ENCODE assay signal across 15 cellular contexts in genomic region chr22:46103181-46103580, GRCh38. TPM values are rescaled to one million over a fixed set of nuclear protein-coding genes. Genes with fewer than 3 reads are reported as not detected.
DNase-seq lines count a peak whose midpoint lies in the region; ATAC-seq and TF ChIP-seq lines count a peak whose summit lies in the region.
"Had no signal": no experiment of that assay in that cellular context is flagged by ENCODE, and none has a peak within 500 bp of the region (broad histone marks: within the 10 kb centered on the region; RNA-seq: fewer than 3 reads in every experiment).

No MANE protein-coding gene starts in this region.

- in situ Hi-C loops in gastrocnemius medialis (cut with MboI; ENCODE audit: low sequenced_read_pairs in 4 of 4), result no loop called here

- no peaks in the 10 kb centered on the region for H3K27me3 Mint-ChIP-seq in T-cell
- H3K27me3 Mint-ChIP-seq: activated naive CD4-positive, alpha-beta T cell treated with anti-CD3 and anti-CD28 coated beads, Interleukin-2, amount 50 U/mL, for 24 hours had no signal

- H3K4me1 Mint-ChIP-seq in T-cell, result no peaks in the 10 kb centered on the region
- H3K4me1 Mint-ChIP-seq: activated naive CD4-positive, alpha-beta T cell treated with anti-CD3 and anti-CD28 coated beads, Interleukin-2, amount 50 U/mL, for 24 hours had no signal

- H3K9me3 Mint-ChIP-seq in T-cell, result no peaks in the 10 kb centered on the region
- H3K9me3 Mint-ChIP-seq: activated naive CD4-positive, alpha-beta T cell treated with anti-CD3 and anti-CD28 coated beads, Interleukin-2, amount 50 U/mL, for 24 hours had no signal

- peaks cover 43 to 93% (median 81%) of the 10 kb centered on the region in 4 donors for H3K36me3 ChIP-seq in esophagus muscularis mucosa
- H3K36me3 ChIP-seq in gastrocnemius medialis, result peaks cover 0 to 39% of the 10 kb centered on the region in 2 donors

- peak overlapping the region; percentile 70 for H3K27ac ChIP-seq in right cardiac atrium (ENCODE audit: low read length)
- peak overlapping the region; percentile 77 to 85 (median 81) for H3K27ac ChIP-seq in esophagus muscularis mucosa (replicated peaks in 1 of 4)
- H3K27ac ChIP-seq in gastrocnemius medialis, result peak overlapping the region; percentile 84 to 98 (median 96)

- POLR2A ChIA-PET in T-cell (lab: Charles Lee), result no interaction called here

- CTCF ChIA-PET in T-cell (lab: Charles Lee), result no interaction called here

- intact Hi-C loops in right cardiac atrium (cut with DNase I), result no loop called here
- intact Hi-C loops in Right ventricle myocardium inferior (cut with DNase I), result no loop called here
- intact Hi-C loops in esophagus muscularis mucosa (cut with DNase I), result no loop called here
- intact Hi-C loops in gastrocnemius medialis (cut with DNase I; ENCODE audit: low total_unique reads), result no loop called here

- no peak for TF ChIP-seq EP300 in esophagus muscularis mucosa (IDR thresholded peaks at IDR 0.05)

- WGBS in right cardiac atrium, result 89% methylated on average over 13 of the region's 13 CpGs
- whole genome bisulfite sequencing in esophagus muscularis mucosa, result 81% methylated on average over 3 of the region's 13 CpGs

- H3K4me3 ChIP-seq in right cardiac atrium (ENCODE audit: low read length) (no peak overlapping the region), esophagus muscularis mucosa (no peak overlapping the region), gastrocnemius medialis (no peak overlapping the region)

- no peak for ATAC-seq in right cardiac atrium
- ATAC-seq in Right ventricle myocardium inferior, result no peak
- ATAC-seq in gastrocnemius medialis, result no peak
- no peak for ATAC-seq in T-cell (replicated peaks in 1 of 4)
- ATAC-seq in HG02852 (IDR thresholded peaks at IDR 0.05; ENCODE audit: unreplicated experiment), result no peak
- no peak for ATAC-seq in GM19452 (IDR thresholded peaks at IDR 0.05; ENCODE audit: unreplicated experiment)
- ATAC-seq: activated CD4-positive, CD25-positive, alpha-beta regulatory T cell treated with anti-CD3 and anti-CD28 coated beads, Interleukin-2, amount 50 U/mL, for 24 hours had no signal

- DNase-seq in right cardiac atrium (peak in 1 of 3 donors; percentile 57), Right ventricle myocardium inferior (ENCODE audit: missing footprints) (no peak), esophagus muscularis mucosa (ENCODE audit: extremely low spot score) (no peak), gastrocnemius medialis (no peak), NAMALWA (ENCODE audit: low spot score) (no peak), T-cell (no peak)
- DNase-seq: GDM1; NCI-H187 treated with DMSO at 0.1 percent for 48 hours; occipital lobe; stimulated activated CD4-positive, alpha-beta T cell treated with anti-CD3 and anti-CD28 coated beads, Interleukin-15, amount 100 ng/mL, for 24 hours; T-helper 2 cell had no signal

- H3K4me1 ChIP-seq in right cardiac atrium (ENCODE audit: control insufficient read depth, insufficient read depth, low read length) (peaks cover 23% of the 10 kb centered on the region), esophagus muscularis mucosa (peaks cover 88 to 100% (median 98%) of the 10 kb centered on the region in 4 donors), gastrocnemius medialis (peaks cover 81 to 90% of the 10 kb centered on the region in 2 donors)

- H3K36me3 Mint-ChIP-seq in T-cell, result no peaks in the 10 kb centered on the region
- H3K36me3 Mint-ChIP-seq: activated naive CD4-positive, alpha-beta T cell treated with anti-CD3 and anti-CD28 coated beads, Interleukin-2, amount 50 U/mL, for 24 hours had no signal

- no peak overlapping the region for H3K4me3 Mint-ChIP-seq in T-cell
- H3K4me3 Mint-ChIP-seq: activated naive CD4-positive, alpha-beta T cell treated with anti-CD3 and anti-CD28 coated beads, Interleukin-2, amount 50 U/mL, for 24 hours had no signal

- no peak for TF ChIP-seq CTCF in esophagus muscularis mucosa (IDR thresholded peaks at IDR 0.05)
- no peak for TF ChIP-seq CTCF in gastrocnemius medialis (IDR thresholded peaks at IDR 0.05 in 4 of 5, conservative IDR thresholded peaks at IDR 0.05 in 1 of 5)

- TF ChIP-seq POLR2A in esophagus muscularis mucosa (IDR thresholded peaks at IDR 0.05; ENCODE audit: low read depth), result no peak
- TF ChIP-seq POLR2A in gastrocnemius medialis (IDR thresholded peaks at IDR 0.05), result no peak

- H3K27ac Mint-ChIP-seq in T-cell, result no peak overlapping the region
- H3K27ac Mint-ChIP-seq: activated naive CD4-positive, alpha-beta T cell treated with anti-CD3 and anti-CD28 coated beads, Interleukin-2, amount 50 U/mL, for 24 hours had no signal

- H3K9me3 ChIP-seq in right cardiac atrium (ENCODE audit: control insufficient read depth, low read length), result no peaks in the 10 kb centered on the region
- no peaks in the 10 kb centered on the region for H3K9me3 ChIP-seq in esophagus muscularis mucosa
- no peaks in the 10 kb centered on the region for H3K9me3 ChIP-seq in gastrocnemius medialis

- H3K27me3 ChIP-seq in right cardiac atrium (ENCODE audit: control insufficient read depth, insufficient read depth) (no peaks in the 10 kb centered on the region), esophagus muscularis mucosa (no peaks in the 10 kb centered on the region), gastrocnemius medialis (no peaks in the 10 kb centered on the region)

RNA-seq across cellular contexts. Expression of gene PPARA, which starts 47.1 kb away (rescaled TPM):
- total RNA-seq in right cardiac atrium, result 10 to 100 TPM; 63.6 to 85.2 (median 72.7) TPM
- 22.9 TPM for polyA plus RNA-seq in right cardiac atrium
- 70.5 TPM for total RNA-seq in Right ventricle myocardium inferior
- 10 to 100 TPM; 17.0 to 50.9 (median 26.8) TPM for total RNA-seq in esophagus muscularis mucosa
- 10 to 100 TPM; 29.6 to 74.8 (median 57.9) TPM for total RNA-seq in gastrocnemius medialis
- 10 to 100 TPM; 11.0 to 22.2 (median 19.6) TPM for total RNA-seq in T-cell
